1 cellular context compared by ENCODE assay signal in the genomic region with DNA sequence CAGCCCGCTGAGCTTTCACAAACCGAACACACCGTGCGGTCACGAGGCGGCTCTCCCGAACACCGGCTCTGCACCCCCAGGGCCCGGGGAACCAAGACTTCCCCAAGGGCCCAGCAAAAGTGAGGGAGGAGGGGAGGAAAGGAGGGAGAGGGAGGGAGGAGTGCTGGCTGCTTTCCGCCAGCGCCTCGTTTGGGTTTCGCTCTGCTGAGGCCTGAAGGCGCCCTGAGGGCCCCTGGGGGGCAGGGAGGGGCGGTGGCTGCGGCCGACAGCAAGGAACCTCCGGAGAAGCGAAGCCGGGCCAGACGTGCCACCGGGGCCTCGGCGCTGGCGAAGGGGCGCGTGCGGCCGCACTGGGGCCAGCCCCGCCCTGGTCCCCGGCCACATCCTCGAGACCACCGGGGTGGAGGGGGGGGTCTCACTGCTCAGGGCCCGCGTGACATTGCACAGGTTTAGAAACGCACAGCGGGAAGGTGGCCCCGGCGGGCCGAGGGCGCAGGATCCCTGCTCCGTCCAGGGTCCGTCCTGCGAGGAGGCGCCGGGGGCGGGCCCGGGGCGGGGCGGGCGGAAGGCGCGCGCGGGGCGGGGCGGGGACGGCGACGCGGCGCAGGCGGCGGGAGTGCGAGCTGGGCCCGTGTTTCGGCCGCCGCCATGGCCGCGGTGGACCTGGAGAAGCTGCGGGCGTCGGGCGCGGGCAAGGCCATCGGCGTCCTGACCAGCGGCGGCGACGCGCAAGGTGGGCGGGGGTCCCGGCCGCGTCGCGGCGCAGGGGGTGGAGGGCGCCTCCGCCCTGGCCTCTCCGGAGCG.
A peak's percentile ranks its signal among the peaks of the same experiment; 100 is the strongest.
TF ChIP-seq lines count a peak whose summit lies in the region.

A gene (plus strand): TSS at position 596 of the 804 bp plus-strand sequence. CDS start 53 bp downstream, at position 649.

TF ChIP-seq in K562, 482 proteins besides CTCF, POLR2A, EP300 and RAD21 (continued from another document and continues in another):
- TF ChIP-seq, protein P1, sequence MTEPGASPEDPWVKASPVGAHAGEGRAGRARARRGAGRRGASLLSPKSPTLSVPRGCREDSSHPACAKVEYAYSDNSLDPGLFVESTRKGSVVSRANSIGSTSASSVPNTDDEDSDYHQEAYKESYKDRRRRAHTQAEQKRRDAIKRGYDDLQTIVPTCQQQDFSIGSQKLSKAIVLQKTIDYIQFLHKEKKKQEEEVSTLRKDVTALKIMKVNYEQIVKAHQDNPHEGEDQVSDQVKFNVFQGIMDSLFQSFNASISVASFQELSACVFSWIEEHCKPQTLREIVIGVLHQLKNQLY (CRISPR knock-in tag; conservative IDR thresholded peaks at IDR 0.05): no peak; a peak in 1 of 4 replicates
- TF ChIP-seq MYBL2 (IDR thresholded peaks at IDR 0.05; ENCODE audit: low read depth) (no peak), MYBL2 (CRISPR knock-in tag; IDR thresholded peaks at IDR 0.05; ENCODE audit: borderline replicate concordance) (no peak), DMBX1 (CRISPR knock-in tag; IDR thresholded peaks at IDR 0.05; ENCODE audit: borderline replicate concordance) (no peak), KLF1 (tag; IDR thresholded peaks at IDR 0.05) (peak; percentile 75), C11orf30 (IDR thresholded peaks at IDR 0.05; ENCODE audit: low read depth) (no peak), MYC (IDR thresholded peaks at IDR 0.05; ENCODE audit: low read depth, low read length) (0 out of 2 replicates have a peak, but pooled peaks have one; percentile 22), MYC (CRISPR knock-in tag; IDR thresholded peaks at IDR 0.05; ENCODE audit: borderline replicate concordance, low read depth) (no peak), CREM (IDR thresholded peaks at IDR 0.05; ENCODE audit: low read depth) (no peak), ZBTB1 (CRISPR knock-in tag; IDR thresholded peaks at IDR 0.05; ENCODE audit: borderline replicate concordance, low read depth) (no peak), RBM22 (IDR thresholded peaks at IDR 0.05; ENCODE audit: low read depth, low read length, poor library complexity, severe bottlenecking) (no peak), MCM5 (IDR thresholded peaks at IDR 0.05; ENCODE audit: low read depth) (no peak), IFI16 (CRISPR knock-in tag; IDR thresholded peaks at IDR 0.05) (no peak), PHTF2 (CRISPR knock-in tag; IDR thresholded peaks at IDR 0.05) (no peak), NFIX (CRISPR knock-in tag; IDR thresholded peaks at IDR 0.05; ENCODE audit: low read depth) (no peak), ARNT (IDR thresholded peaks at IDR 0.05) (no peak), RBM34 (IDR thresholded peaks at IDR 0.05; ENCODE audit: borderline replicate concordance, insufficient read depth, low read length) (no peak), MIER1 (IDR thresholded peaks at IDR 0.05; ENCODE audit: low read depth) (no peak), TARDBP (IDR thresholded peaks at IDR 0.05) (no peak), ZNF175 (CRISPR knock-in tag; IDR thresholded peaks at IDR 0.05; ENCODE audit: low read depth) (no peak), KAT7 (CRISPR knock-in tag; IDR thresholded peaks at IDR 0.05; ENCODE audit: borderline replicate concordance) (no peak), YY1 (IDR thresholded peaks at IDR 0.05; ENCODE audit: borderline replicate concordance in 1 of 3, control insufficient read depth in 1 of 3, extremely low read depth in 1 of 3, insufficient read depth in 3 of 3, insufficient read length in 1 of 3, insufficient replicate concordance in 2 of 3, low read depth in 1 of 3, low read length in 2 of 3) (peak; percentile 22 to 89 (median 82)), GATAD2A (IDR thresholded peaks at IDR 0.05) (peak; percentile 72; the same call in 1 of the 2 replicates), CHD1 (IDR thresholded peaks at IDR 0.05; ENCODE audit: low read length) (peak; percentile 34), E2F3 (CRISPR knock-in tag; IDR thresholded peaks at IDR 0.05) (peak; percentile 75; the same call in 1 of the 2 replicates), CBX2 (IDR thresholded peaks at IDR 0.05; ENCODE audit: insufficient read depth, low read length, poor library complexity, severe bottlenecking) (no peak), ETS2 (tag; IDR thresholded peaks at IDR 0.05; ENCODE audit: borderline replicate concordance, poor library complexity, severe bottlenecking) (no peak), ZNF324 (CRISPR knock-in tag; IDR thresholded peaks at IDR 0.05) (no peak), ZNF124 (CRISPR knock-in tag; IDR thresholded peaks at IDR 0.05) (no peak)
- TF ChIP-seq, protein P2, sequence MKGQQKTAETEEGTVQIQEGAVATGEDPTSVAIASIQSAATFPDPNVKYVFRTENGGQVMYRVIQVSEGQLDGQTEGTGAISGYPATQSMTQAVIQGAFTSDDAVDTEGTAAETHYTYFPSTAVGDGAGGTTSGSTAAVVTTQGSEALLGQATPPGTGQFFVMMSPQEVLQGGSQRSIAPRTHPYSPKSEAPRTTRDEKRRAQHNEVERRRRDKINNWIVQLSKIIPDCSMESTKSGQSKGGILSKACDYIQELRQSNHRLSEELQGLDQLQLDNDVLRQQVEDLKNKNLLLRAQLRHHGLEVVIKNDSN (CRISPR knock-in tag; IDR thresholded peaks at IDR 0.05): no peak
- TF ChIP-seq, protein P3, sequence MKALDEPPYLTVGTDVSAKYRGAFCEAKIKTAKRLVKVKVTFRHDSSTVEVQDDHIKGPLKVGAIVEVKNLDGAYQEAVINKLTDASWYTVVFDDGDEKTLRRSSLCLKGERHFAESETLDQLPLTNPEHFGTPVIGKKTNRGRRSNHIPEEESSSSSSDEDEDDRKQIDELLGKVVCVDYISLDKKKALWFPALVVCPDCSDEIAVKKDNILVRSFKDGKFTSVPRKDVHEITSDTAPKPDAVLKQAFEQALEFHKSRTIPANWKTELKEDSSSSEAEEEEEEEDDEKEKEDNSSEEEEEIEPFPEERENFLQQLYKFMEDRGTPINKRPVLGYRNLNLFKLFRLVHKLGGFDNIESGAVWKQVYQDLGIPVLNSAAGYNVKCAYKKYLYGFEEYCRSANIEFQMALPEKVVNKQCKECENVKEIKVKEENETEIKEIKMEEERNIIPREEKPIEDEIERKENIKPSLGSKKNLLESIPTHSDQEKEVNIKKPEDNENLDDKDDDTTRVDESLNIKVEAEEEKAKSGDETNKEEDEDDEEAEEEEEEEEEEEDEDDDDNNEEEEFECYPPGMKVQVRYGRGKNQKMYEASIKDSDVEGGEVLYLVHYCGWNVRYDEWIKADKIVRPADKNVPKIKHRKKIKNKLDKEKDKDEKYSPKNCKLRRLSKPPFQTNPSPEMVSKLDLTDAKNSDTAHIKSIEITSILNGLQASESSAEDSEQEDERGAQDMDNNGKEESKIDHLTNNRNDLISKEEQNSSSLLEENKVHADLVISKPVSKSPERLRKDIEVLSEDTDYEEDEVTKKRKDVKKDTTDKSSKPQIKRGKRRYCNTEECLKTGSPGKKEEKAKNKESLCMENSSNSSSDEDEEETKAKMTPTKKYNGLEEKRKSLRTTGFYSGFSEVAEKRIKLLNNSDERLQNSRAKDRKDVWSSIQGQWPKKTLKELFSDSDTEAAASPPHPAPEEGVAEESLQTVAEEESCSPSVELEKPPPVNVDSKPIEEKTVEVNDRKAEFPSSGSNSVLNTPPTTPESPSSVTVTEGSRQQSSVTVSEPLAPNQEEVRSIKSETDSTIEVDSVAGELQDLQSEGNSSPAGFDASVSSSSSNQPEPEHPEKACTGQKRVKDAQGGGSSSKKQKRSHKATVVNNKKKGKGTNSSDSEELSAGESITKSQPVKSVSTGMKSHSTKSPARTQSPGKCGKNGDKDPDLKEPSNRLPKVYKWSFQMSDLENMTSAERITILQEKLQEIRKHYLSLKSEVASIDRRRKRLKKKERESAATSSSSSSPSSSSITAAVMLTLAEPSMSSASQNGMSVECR (CRISPR knock-in tag; IDR thresholded peaks at IDR 0.05): peak; percentile 17; the same call in 1 of the 2 replicates
- TF ChIP-seq, protein P4, sequence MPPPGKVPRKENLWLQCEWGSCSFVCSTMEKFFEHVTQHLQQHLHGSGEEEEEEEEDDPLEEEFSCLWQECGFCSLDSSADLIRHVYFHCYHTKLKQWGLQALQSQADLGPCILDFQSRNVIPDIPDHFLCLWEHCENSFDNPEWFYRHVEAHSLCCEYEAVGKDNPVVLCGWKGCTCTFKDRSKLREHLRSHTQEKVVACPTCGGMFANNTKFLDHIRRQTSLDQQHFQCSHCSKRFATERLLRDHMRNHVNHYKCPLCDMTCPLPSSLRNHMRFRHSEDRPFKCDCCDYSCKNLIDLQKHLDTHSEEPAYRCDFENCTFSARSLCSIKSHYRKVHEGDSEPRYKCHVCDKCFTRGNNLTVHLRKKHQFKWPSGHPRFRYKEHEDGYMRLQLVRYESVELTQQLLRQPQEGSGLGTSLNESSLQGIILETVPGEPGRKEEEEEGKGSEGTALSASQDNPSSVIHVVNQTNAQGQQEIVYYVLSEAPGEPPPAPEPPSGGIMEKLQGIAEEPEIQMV (tag; conservative IDR thresholded peaks at IDR 0.05; ENCODE audit: low read depth): no peak
- TF ChIP-seq, protein P5, sequence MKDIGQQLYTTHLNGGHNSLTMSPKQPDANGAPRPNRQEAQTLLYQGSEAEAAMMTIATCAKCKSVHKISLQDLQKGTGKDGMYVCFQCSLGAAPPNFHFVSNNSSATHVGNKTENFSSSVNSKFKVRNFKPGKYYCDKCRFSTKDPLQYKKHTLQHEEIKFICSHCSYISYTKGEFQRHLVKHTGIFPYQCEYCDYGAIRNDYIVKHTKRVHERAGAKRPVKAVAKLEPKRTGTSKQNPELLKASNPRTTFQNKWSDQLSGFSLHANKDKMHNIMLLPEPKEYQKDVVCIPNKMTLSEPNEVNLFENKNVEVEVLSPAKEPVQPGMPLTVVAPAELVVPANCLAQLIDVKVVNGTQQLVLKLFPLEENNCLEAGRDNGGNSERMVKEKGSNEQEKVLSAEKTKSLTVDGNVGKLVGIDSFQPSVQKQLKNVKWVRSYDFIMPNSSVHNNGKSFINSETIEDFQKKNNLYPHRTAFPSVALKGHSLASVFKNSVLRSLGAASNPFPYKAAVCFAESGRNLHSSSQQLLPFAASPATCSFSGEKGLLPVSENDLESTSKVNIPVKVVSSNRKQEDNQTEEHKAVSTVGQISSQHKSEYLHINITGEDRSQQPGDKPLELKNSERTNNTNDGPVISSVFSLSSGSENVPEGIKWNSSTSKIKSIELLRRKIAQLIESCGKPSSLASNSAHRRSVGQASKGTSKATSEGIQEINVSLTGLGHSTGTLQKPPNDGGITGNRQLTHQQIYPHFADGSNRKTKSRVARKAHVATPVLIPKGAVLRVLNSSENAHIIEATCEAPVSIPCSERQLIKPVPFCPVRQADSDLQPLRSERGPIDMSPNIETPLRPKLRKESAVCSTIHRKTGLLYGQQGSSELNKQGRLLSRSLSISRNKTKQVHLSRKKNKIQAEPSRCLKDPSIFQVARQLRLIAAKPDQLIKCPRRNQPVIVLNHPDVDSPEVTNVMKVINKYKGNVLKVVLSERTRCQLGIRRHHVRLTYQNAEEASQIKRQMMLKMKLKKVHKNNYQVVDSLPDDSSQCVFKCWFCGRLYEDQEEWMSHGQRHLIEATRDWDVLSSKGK (CRISPR knock-in tag; IDR thresholded peaks at IDR 0.05): no peak
- TF ChIP-seq, protein P6, sequence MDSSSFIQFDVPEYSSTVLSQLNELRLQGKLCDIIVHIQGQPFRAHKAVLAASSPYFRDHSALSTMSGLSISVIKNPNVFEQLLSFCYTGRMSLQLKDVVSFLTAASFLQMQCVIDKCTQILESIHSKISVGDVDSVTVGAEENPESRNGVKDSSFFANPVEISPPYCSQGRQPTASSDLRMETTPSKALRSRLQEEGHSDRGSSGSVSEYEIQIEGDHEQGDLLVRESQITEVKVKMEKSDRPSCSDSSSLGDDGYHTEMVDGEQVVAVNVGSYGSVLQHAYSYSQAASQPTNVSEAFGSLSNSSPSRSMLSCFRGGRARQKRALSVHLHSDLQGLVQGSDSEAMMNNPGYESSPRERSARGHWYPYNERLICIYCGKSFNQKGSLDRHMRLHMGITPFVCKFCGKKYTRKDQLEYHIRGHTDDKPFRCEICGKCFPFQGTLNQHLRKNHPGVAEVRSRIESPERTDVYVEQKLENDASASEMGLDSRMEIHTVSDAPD (CRISPR knock-in tag; IDR thresholded peaks at IDR 0.05): no peak
- TF ChIP-seq, protein P7, sequence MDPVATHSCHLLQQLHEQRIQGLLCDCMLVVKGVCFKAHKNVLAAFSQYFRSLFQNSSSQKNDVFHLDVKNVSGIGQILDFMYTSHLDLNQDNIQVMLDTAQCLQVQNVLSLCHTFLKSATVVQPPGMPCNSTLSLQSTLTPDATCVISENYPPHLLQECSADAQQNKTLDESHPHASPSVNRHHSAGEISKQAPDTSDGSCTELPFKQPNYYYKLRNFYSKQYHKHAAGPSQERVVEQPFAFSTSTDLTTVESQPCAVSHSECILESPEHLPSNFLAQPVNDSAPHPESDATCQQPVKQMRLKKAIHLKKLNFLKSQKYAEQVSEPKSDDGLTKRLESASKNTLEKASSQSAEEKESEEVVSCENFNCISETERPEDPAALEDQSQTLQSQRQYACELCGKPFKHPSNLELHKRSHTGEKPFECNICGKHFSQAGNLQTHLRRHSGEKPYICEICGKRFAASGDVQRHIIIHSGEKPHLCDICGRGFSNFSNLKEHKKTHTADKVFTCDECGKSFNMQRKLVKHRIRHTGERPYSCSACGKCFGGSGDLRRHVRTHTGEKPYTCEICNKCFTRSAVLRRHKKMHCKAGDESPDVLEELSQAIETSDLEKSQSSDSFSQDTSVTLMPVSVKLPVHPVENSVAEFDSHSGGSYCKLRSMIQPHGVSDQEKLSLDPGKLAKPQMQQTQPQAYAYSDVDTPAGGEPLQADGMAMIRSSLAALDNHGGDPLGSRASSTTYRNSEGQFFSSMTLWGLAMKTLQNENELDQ (CRISPR knock-in tag; IDR thresholded peaks at IDR 0.05; ENCODE audit: borderline replicate concordance): no peak
- TF ChIP-seq, protein P8, sequence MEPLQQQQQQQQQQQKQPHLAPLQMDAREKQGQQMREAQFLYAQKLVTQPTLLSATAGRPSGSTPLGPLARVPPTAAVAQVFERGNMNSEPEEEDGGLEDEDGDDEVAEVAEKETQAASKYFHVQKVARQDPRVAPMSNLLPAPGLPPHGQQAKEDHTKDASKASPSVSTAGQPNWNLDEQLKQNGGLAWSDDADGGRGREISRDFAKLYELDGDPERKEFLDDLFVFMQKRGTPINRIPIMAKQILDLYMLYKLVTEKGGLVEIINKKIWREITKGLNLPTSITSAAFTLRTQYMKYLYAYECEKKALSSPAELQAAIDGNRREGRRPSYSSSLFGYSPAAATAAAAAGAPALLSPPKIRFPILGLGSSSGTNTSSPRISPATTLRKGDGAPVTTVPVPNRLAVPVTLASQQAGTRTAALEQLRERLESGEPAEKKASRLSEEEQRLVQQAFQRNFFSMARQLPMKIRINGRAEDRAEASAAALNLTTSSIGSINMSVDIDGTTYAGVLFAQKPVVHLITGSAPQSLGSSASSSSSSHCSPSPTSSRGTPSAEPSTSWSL (CRISPR knock-in tag; IDR thresholded peaks at IDR 0.05; ENCODE audit: borderline replicate concordance): 0 out of 2 replicates have a peak, but pooled peaks have one; percentile 27
- TF ChIP-seq, protein P9, sequence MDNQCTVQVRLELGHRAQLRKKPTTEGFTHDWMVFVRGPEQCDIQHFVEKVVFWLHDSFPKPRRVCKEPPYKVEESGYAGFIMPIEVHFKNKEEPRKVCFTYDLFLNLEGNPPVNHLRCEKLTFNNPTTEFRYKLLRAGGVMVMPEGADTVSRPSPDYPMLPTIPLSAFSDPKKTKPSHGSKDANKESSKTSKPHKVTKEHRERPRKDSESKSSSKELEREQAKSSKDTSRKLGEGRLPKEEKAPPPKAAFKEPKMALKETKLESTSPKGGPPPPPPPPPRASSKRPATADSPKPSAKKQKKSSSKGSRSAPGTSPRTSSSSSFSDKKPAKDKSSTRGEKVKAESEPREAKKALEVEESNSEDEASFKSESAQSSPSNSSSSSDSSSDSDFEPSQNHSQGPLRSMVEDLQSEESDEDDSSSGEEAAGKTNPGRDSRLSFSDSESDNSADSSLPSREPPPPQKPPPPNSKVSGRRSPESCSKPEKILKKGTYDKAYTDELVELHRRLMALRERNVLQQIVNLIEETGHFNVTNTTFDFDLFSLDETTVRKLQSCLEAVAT (IDR thresholded peaks at IDR 0.05): no peak
